ENCODE assay signal across 8 cellular contexts in genomic region chr6:82362868-82363267, GRCh38. TPM values are rescaled to one million over a fixed set of nuclear protein-coding genes. Genes with fewer than 3 reads are reported as not detected.
DNase-seq lines count a peak whose midpoint lies in the region; ATAC-seq, FAIRE-seq and TF ChIP-seq lines count a peak whose summit lies in the region.

No MANE protein-coding gene starts in this region.

- H3K4me3 ChIP-seq in AG09309 (ENCODE audit: control insufficient read depth, low read depth, low read length) (peak overlapping the region; percentile 74), HUES64 (ENCODE audit: low read length) (peak overlapping the region; percentile 68), H1 (ENCODE audit: extremely low read depth in 1 of 4, insufficient read depth in 2 of 4, low read depth in 3 of 4, low read length in 4 of 4) (peak overlapping the region; percentile 70 to 97 (median 80))

- peaks cover 31 to 75% (median 43%) of the 10 kb centered on the region in 5 donors for H3K27me3 Mint-ChIP-seq in naive thymus-derived CD8-positive, alpha-beta T cell

- TF ChIP-seq EP300 in H1 (IDR thresholded peaks at IDR 0.05; ENCODE audit: borderline replicate concordance in 1 of 2, low read depth in 2 of 2, low read length in 2 of 2) = no peak

- peaks cover 0 to 21% of the 10 kb centered on the region in 2 experiments; a peak in 3 of 4 replicates for H3K79me2 ChIP-seq in H1 (ENCODE audit: control insufficient read depth in 1 of 2, insufficient read depth in 2 of 2, low read length in 2 of 2)

- H3K9me3 ChIP-seq in HUES64 (ENCODE audit: insufficient read depth, low read depth, low read length) (no peaks in the 10 kb centered on the region), H1 (ENCODE audit: insufficient read depth in 2 of 2, low read depth in 1 of 2, low read length in 1 of 2) (no peaks in the 10 kb centered on the region)

- H4K20me1 ChIP-seq in H1 (replicated peaks in 1 of 2; ENCODE audit: control insufficient read depth in 1 of 2, insufficient read depth in 2 of 2, low read length in 2 of 2) = peaks cover 0 to 3% of the 10 kb centered on the region in 2 experiments

- no peak overlapping the region for H3K14ac ChIP-seq in H1 (ENCODE audit: insufficient read length)

- H3K9ac ChIP-seq in HUES64 (ENCODE audit: low read depth, low read length) (peak overlapping the region; percentile 83; the same call in 1 of the 2 replicates), H1 (replicated peaks in 1 of 4; ENCODE audit: extremely low read depth in 1 of 4, low read depth in 3 of 4, low read length in 3 of 4) (peak overlapping the region in 1 of 4 experiments; percentile 86; a peak in 1 of 7 replicates)

- H3K27ac Mint-ChIP-seq in naive thymus-derived CD8-positive, alpha-beta T cell = peak overlapping the region in 1 of 10 donors; percentile 63

- no peak overlapping the region for H2BK120ac ChIP-seq in H1 (replicated peaks; ENCODE audit: low read depth, low read length)

- H2BK5ac ChIP-seq in H1 (ENCODE audit: low read depth, low read length) = no peak overlapping the region

- TF ChIP-seq CTCF in AG09309 (IDR thresholded peaks at IDR 0.05; ENCODE audit: control insufficient read depth, insufficient read depth, low read depth, low read length, missing control alignments) = no peak
- no peak for TF ChIP-seq CTCF in H1 (IDR thresholded peaks at IDR 0.05; ENCODE audit: control extremely low read depth in 1 of 3, insufficient read depth in 1 of 3, low read depth in 1 of 3, low read length in 3 of 3)

- H3K27ac ChIP-seq in HUES64 (ENCODE audit: low read depth, low read length) (no peak overlapping the region), H1 (ENCODE audit: low read depth, low read length) (no peak overlapping the region)

- no peak for FAIRE-seq in H1 (lab: Jason Lieb, UNC)

- H3K36me3 Mint-ChIP-seq in naive thymus-derived CD8-positive, alpha-beta T cell = peaks cover 0 to 4% (median 0%) of the 10 kb centered on the region in 3 donors

- H3K18ac ChIP-seq in H1 (ENCODE audit: extremely low read depth, low read length) = no peak overlapping the region

- H3K4me1 ChIP-seq in HUES64 (ENCODE audit: insufficient read depth, low read length) (peaks cover 20% of the 10 kb centered on the region), H1 (replicated peaks in 1 of 4; ENCODE audit: control insufficient read depth in 3 of 4, insufficient read depth in 4 of 4, low read length in 3 of 4) (peaks cover 5 to 16% (median 7%) of the 10 kb centered on the region in 4 experiments)

- DNase-seq in AG09309 (ENCODE audit: low read depth) = peak; percentile 91
- DNase-seq in H1 (ENCODE audit: low read depth in 1 of 2, low spot score in 2 of 2) = no peak
- no peak for DNase-seq in naive thymus-derived CD8-positive, alpha-beta T cell
- no peak for DNase-seq in activated CD4-positive, CD25-positive, alpha-beta regulatory T cell treated with anti-CD3 and anti-CD28 coated beads, Interleukin-2, amount 50 U/mL, for 72 hours
- DNase-seq in NAMALWA (ENCODE audit: low spot score) = no peak
- DNase-seq in LoVo (ENCODE audit: low spot score) = no peak

- no peak overlapping the region for H3K4ac ChIP-seq in H1 (replicated peaks; ENCODE audit: insufficient read length, low read depth, low read length)

- no peak for ATAC-seq in naive thymus-derived CD8-positive, alpha-beta T cell
- ATAC-seq in HG03039 (IDR thresholded peaks at IDR 0.05; ENCODE audit: unreplicated experiment) = no peak

- no peak overlapping the region for H4K91ac ChIP-seq in H1 (replicated peaks; ENCODE audit: insufficient read length, low read length)

- H3K23ac ChIP-seq in H1 (ENCODE audit: insufficient read length) = no peak overlapping the region

- no peak overlapping the region for H3K56ac ChIP-seq in H1 (replicated peaks; ENCODE audit: insufficient read length, low read depth, low read length)

- no peak for TF ChIP-seq RAD21 in H1 (IDR thresholded peaks at IDR 0.05 in 1 of 2, conservative IDR thresholded peaks at IDR 0.05 in 1 of 2; ENCODE audit: low read depth in 2 of 2, low read length in 2 of 2)

- no peak overlapping the region for H4K8ac ChIP-seq in H1 (ENCODE audit: extremely low read depth, insufficient read depth, low read length)

- peaks cover 5 to 29% (median 23%) of the 10 kb centered on the region in 4 donors for H3K4me1 Mint-ChIP-seq in naive thymus-derived CD8-positive, alpha-beta T cell

- POLR2A ChIA-PET in H1 (lab: Charles Lee; ENCODE audit: partially characterized antibody) = interaction anchor here (0.6 to 1.5 kb wide), 7 partner anchors 29 to 809 kb away, joined by 3 to 5 read pairs (median 3); partner anchors contain the start of gene UBE3D
- POLR2A ChIA-PET in naive thymus-derived CD8-positive, alpha-beta T cell (lab: Charles Lee) = no interaction called here

- no peak overlapping the region for H2BK15ac ChIP-seq in H1 (ENCODE audit: low read length)

- H3K27me3 ChIP-seq in HUES64 (ENCODE audit: insufficient read depth, low read length) = 0 out of 2 replicates have a peak, but pooled peaks cover 4% of the 10 kb centered on the region
- H3K27me3 ChIP-seq in H1 (replicated peaks in 1 of 4; ENCODE audit: control insufficient read depth in 3 of 4, extremely low read depth in 1 of 4, insufficient read depth in 3 of 4, low read length in 3 of 4) = no peaks in the 10 kb centered on the region; a peak in 1 of 7 replicates

- WGBS in HUES64 = 2% methylated on average over 6 of the region's 8 CpGs
- WGBS in H1 (ENCODE audit: extremely low coverage in 1 of 2, insufficient coverage in 1 of 2, insufficient read length in 1 of 2, insufficient replicate concordance in 2 of 2, low coverage in 1 of 2, low lambda C conversion rate in 2 of 2, missing lambda C conversion rate in 1 of 2), 2 experiments = 9% methylated on average over 8 of the region's 8 CpGs; no CpG with 5 or more reads in 1 of the 2 experiments

- H3K23me2 ChIP-seq in H1 (ENCODE audit: low read depth, low read length) = peaks cover 10% of the 10 kb centered on the region; the same call in 1 of the 2 replicates

- no peaks in the 10 kb centered on the region for H3K9me3 Mint-ChIP-seq in naive thymus-derived CD8-positive, alpha-beta T cell

- H3K36me3 ChIP-seq in HUES64 (ENCODE audit: insufficient read depth, low read length) (peaks cover 21% of the 10 kb centered on the region; the same call in 1 of the 2 replicates), H1 (ENCODE audit: control insufficient read depth in 2 of 4, insufficient read depth in 4 of 4, low read length in 3 of 4) (peaks cover 0 to 11% (median 2%) of the 10 kb centered on the region in 4 experiments; a peak in 2 of 8 replicates)

- no peaks in the 10 kb centered on the region for H3K79me1 ChIP-seq in H1 (ENCODE audit: low read depth, low read length)

- H2AK5ac ChIP-seq in H1 (ENCODE audit: low read depth, low read length) = no peak overlapping the region

- peak overlapping the region; percentile 83 to 98 for H3K4me2 ChIP-seq in H1 (ENCODE audit: insufficient read depth in 1 of 2, low read depth in 2 of 2, low read length in 2 of 2)

- H3K4me3 Mint-ChIP-seq in naive thymus-derived CD8-positive, alpha-beta T cell = peak overlapping the region in 7 of 10 donors; percentile 24 to 87 (median 72)

- H2AFZ ChIP-seq in H1 (ENCODE audit: low read length) = peak overlapping the region; percentile 78; the same call in 1 of the 2 replicates

- CTCF ChIA-PET in H1 (lab: Charles Lee; ENCODE audit: partially characterized antibody) = interaction anchor here (0.6 to 3.3 kb wide), 16 partner anchors 14 to 708 kb away, joined by 3 to 27 read pairs (median 4); no protein-coding TSS in a partner anchor

- TF ChIP-seq POLR2A in H1 (IDR thresholded peaks at IDR 0.05; ENCODE audit: control extremely low read depth in 1 of 2, low read depth in 2 of 2, low read length in 2 of 2) = no peak

- H2BK12ac ChIP-seq in H1 (ENCODE audit: low read depth, low read length) = no peak overlapping the region

- no peak overlapping the region for H2BK20ac ChIP-seq in H1 (ENCODE audit: low read length)

- no peak overlapping the region for H4K5ac ChIP-seq in H1 (ENCODE audit: insufficient read length, low read depth, low read length)

TF ChIP-seq in H1, 55 proteins besides CTCF, POLR2A, EP300 and RAD21:
- TF ChIP-seq BCL11A (IDR thresholded peaks at IDR 0.05; ENCODE audit: low read depth in 2 of 2, low read length in 2 of 2) (no peak), TAF1 (IDR thresholded peaks at IDR 0.05; ENCODE audit: low read depth, low read length) (no peak), USF2 (IDR thresholded peaks at IDR 0.05; ENCODE audit: low read length) (no peak), ASH2L (IDR thresholded peaks at IDR 0.05; ENCODE audit: low read length) (no peak), KDM4A (IDR thresholded peaks at IDR 0.05; ENCODE audit: low read depth, low read length, severe bottlenecking) (peak; percentile 22), JUN (IDR thresholded peaks at IDR 0.05; ENCODE audit: low read depth, low read length) (no peak), TCF12 (IDR thresholded peaks at IDR 0.05; ENCODE audit: low read depth, low read length) (no peak), TAF7 (optimal IDR thresholded peaks at IDR 0.05; ENCODE audit: borderline replicate concordance, low read depth, low read length) (no peak)

RNA-seq across cellular contexts. Expression of gene TPBG, which starts 0.7 kb away (rescaled TPM):
- polyA plus RNA-seq in HUES64 (2013, experiment 1 of 2) = 23.3 TPM
- polyA plus RNA-seq in HUES64 (2013, experiment 2 of 2) = 24.2 TPM
- 28.4 and 29.5 TPM in 2 replicates for total RNA-seq in H1 (2021; fragmentation: NEBNext Ultra II Directional; extraction: Animal tissue kit (Norgen Biotek cat#: 25700))
- polyA plus RNA-seq in H1 (2011; rRNA removed) = 33.6 and 44.1 TPM in 2 replicates
- 31.6 TPM for polyA plus RNA-seq in H1 (2011; cell fraction: cytosol; rRNA removed)
- polyA plus RNA-seq in H1 (2011; cell fraction: nucleus; rRNA removed) = 72.3 TPM
- 20.7 to 25.7 TPM (median 23.0 TPM) in 4 replicates for polyA plus RNA-seq in H1 (2012, experiment 1 of 2)
- 16.8 TPM for polyA plus RNA-seq in H1 (2012, experiment 2 of 2)
- polyA plus RNA-seq in H1 (2013, experiment 1 of 2) = 47.0 TPM
- polyA plus RNA-seq in H1 (2013, experiment 2 of 2) = 43.4 TPM
- polyA minus RNA-seq in H1 (2011; rRNA and poly(A)+ RNA removed) = 15.7 and 15.9 TPM in 2 replicates
- 20.0 TPM for polyA minus RNA-seq in H1 (2011; cell fraction: cytosol; rRNA and poly(A)+ RNA removed)
- 51.8 TPM for polyA minus RNA-seq in H1 (2011; cell fraction: nucleus; rRNA and poly(A)+ RNA removed)
- not detected for total RNA-seq in naive thymus-derived CD8-positive, alpha-beta T cell
- polyA plus RNA-seq in naive thymus-derived CD8-positive, alpha-beta T cell = not detected

Comparison
In these comparisons a context has a peak if more than half of its experiments do, and no peak if none do; other contexts are left out.
1. RNA of gene TPBG, which starts 0.7 kb away (total RNA-seq): 28.4 to 29.5 TPM in H1; not detected in naive thymus-derived CD8-positive, alpha-beta T cell; every median in the first group is over 10 times any median in the second.
2. Peak in every context shown above with its lines, with median percentiles within 50 percentile points of each other: H3K4me3 ChIP-seq.